Comparison of ENCODE assay signal across 30 cellular contexts in the genomic region with DNA sequence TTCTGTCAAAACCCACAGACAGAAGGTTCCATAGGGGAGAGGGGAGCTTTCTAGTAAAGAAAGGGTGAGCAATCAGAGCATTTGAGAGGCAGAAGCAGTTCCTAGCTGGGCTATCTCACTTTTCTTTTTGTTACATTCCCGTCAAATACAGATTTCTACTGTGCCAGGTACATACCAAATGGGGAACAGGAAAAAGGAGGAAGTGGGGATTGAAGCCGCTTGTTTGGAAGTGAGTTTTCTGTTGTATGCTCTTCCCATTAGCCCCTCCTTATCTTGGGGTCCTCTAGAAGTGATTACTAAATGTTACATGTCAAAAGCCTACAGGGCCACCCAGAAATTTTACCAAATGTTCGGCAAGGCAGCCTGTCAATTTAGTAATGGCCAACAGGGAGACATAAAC.
"Had no signal": no experiment of that assay in that cellular context is flagged by ENCODE, and none has a peak within 500 bp of the region (broad histone marks: within the 10 kb centered on the region; RNA-seq: fewer than 3 reads in every experiment).

No MANE protein-coding gene starts in this region.

- H3K36me3 ChIP-seq: brain microvascular endothelial cell, breast epithelium, WERI-Rb-1 had no signal

- H3K4me1 ChIP-seq: body of pancreas, breast epithelium had no signal

- DNase-seq: activated CD4-positive, alpha-beta memory T cell treated with anti-CD3 and anti-CD28 coated beads, Interleukin-2, amount 10 ng/mL, durations not matched to agents 7 days and 5 days; activated CD4-positive, alpha-beta T cell treated with anti-CD3 and anti-CD28 coated beads for 1 hour; activated CD4-positive, alpha-beta T cell treated with anti-CD3 and anti-CD28 coated beads for 36 hours; activated CD4-positive, alpha-beta T cell treated with anti-CD3 and anti-CD28 coated beads for 48 hours; activated CD4-positive, alpha-beta T cell treated with anti-CD3 and anti-CD28 coated beads, Interleukin-2, amount 10 ng/mL, durations not matched to agents 7 days and 5 days; activated CD4-positive, alpha-beta T cell treated with anti-CD3 and anti-CD28 coated beads, Interleukin-2, amount 50 U/mL, for 48 hours; activated CD4-positive, CD25-positive, alpha-beta regulatory T cell; activated CD8-positive, alpha-beta memory T cell treated with anti-CD3 and anti-CD28 coated beads for 24 hours; activated CD8-positive, alpha-beta memory T cell treated with anti-CD3 and anti-CD28 coated beads, Interleukin-2, amount 10 ng/mL, durations not matched to agents 7 days and 5 days; activated CD8-positive, alpha-beta memory T cell treated with anti-CD3 and anti-CD28 coated beads, Interleukin-2, amount 50 U/mL, for 48 hours; activated CD8-positive, alpha-beta T cell treated with anti-CD3 and anti-CD28 coated beads, Interleukin-2, amount 10 ng/mL, durations not matched to agents 7 days and 5 days; activated effector memory CD4-positive, alpha-beta T cell treated with Interleukin-2 at 50 U/mL for 16 hours; activated gamma-delta T cell; activated naive CD4-positive, alpha-beta T cell treated with anti-CD3 and anti-CD28 coated beads, Interleukin-2, amount 10 ng/mL, durations not matched to agents 7 days and 5 days; activated naive CD4-positive, alpha-beta T cell treated with Interleukin-2 at 50 U/mL for 16 hours; activated naive CD8-positive, alpha-beta T cell treated with anti-CD3 and anti-CD28 coated beads, Interleukin-2, amount 10 ng/mL, durations not matched to agents 7 days and 5 days; activated naive CD8-positive, alpha-beta T cell treated with anti-CD3 and anti-CD28 coated beads, Interleukin-2, amount 50 U/mL, for 24 hours; activated T-cell treated with anti-CD3 and anti-CD28 coated beads, Interleukin-2, amount 50 U/mL, for 24 hours; activated T-cell treated with anti-CD3 and anti-CD28 coated beads, Interleukin-2, amount 50 U/mL, for 48 hours; amygdala; anterior cingulate cortex; body of pancreas; brain microvascular endothelial cell; central memory CD4-positive, alpha-beta T cell; T-helper 1 cell; T-helper 2 cell; T-helper 9 cell; WERI-Rb-1 had no signal

- H3K27ac ChIP-seq: body of pancreas, brain microvascular endothelial cell, breast epithelium, WERI-Rb-1 had no signal

- H3K9me3 ChIP-seq: body of pancreas, breast epithelium had no signal

- FAIRE-seq: astrocyte had no signal

- H3K27me3 ChIP-seq: body of pancreas, brain microvascular endothelial cell, breast epithelium had no signal

- H3K4me3 ChIP-seq: body of pancreas, breast epithelium had no signal
